2 cellular contexts compared by ENCODE assay signal in genomic region chr13:36343766-36344165, GRCh38.
TF ChIP-seq lines count a peak whose summit lies in the region.

No MANE protein-coding gene starts in this region.

TF ChIP-seq in HepG2, 621 proteins besides CTCF, POLR2A, EP300 and RAD21:
- no peak for TF ChIP-seq ZNF251 (CRISPR knock-in tag; IDR thresholded peaks at IDR 0.05)
- TF ChIP-seq ZNF7 (CRISPR knock-in tag; IDR thresholded peaks at IDR 0.05): no peak
- no peak for TF ChIP-seq ZNF431 (CRISPR knock-in tag; IDR thresholded peaks at IDR 0.05; ENCODE audit: borderline replicate concordance, low read depth)
- no peak for TF ChIP-seq WIZ (CRISPR knock-in tag; IDR thresholded peaks at IDR 0.05)
- TF ChIP-seq ZFP91 (CRISPR knock-in tag; IDR thresholded peaks at IDR 0.05; ENCODE audit: borderline replicate concordance): 0 out of 2 replicates have a peak, but pooled peaks have one; percentile 24
- no peak for TF ChIP-seq SRSF4 (IDR thresholded peaks at IDR 0.05; ENCODE audit: low read depth, low read length, poor library complexity, severe bottlenecking)

TF ChIP-seq in K562, 482 proteins besides CTCF, POLR2A, EP300 and RAD21:
- TF ChIP-seq USF2 (CRISPR knock-in tag; IDR thresholded peaks at IDR 0.05): no peak
- no peak for TF ChIP-seq ZNF408 (CRISPR knock-in tag; IDR thresholded peaks at IDR 0.05; ENCODE audit: low read depth)
- TF ChIP-seq CBFB (CRISPR knock-in tag; IDR thresholded peaks at IDR 0.05): no peak
- no peak for TF ChIP-seq EZH2 (IDR thresholded peaks at IDR 0.05; ENCODE audit: borderline replicate concordance, low read depth, low read length)
- TF ChIP-seq HIVEP1 (CRISPR knock-in tag; IDR thresholded peaks at IDR 0.05): no peak
- TF ChIP-seq ZNF224 (CRISPR knock-in tag; IDR thresholded peaks at IDR 0.05): no peak
- TF ChIP-seq CHD4 (IDR thresholded peaks at IDR 0.05; ENCODE audit: insufficient read depth, insufficient replicate concordance, low read depth, low read length, poor library complexity, severe bottlenecking): no peak
- no peak for TF ChIP-seq NBN (IDR thresholded peaks at IDR 0.05; ENCODE audit: low read depth)
- TF ChIP-seq VEZF1 (CRISPR knock-in tag; IDR thresholded peaks at IDR 0.05): no peak
- no peak for TF ChIP-seq SREBF2 (CRISPR knock-in tag; IDR thresholded peaks at IDR 0.05)
- TF ChIP-seq ELK1 (CRISPR knock-in tag; IDR thresholded peaks at IDR 0.05): no peak
- TF ChIP-seq MYC (IDR thresholded peaks at IDR 0.05; ENCODE audit: low read depth, low read length): no peak
- TF ChIP-seq MYC (CRISPR knock-in tag; IDR thresholded peaks at IDR 0.05; ENCODE audit: borderline replicate concordance, low read depth): no peak
- TF ChIP-seq ZNF696 (CRISPR knock-in tag; conservative IDR thresholded peaks at IDR 0.05): no peak
- no peak for TF ChIP-seq U2AF1 (optimal IDR thresholded peaks at IDR 0.05; ENCODE audit: low read depth, low read length)
- no peak for TF ChIP-seq ZNF436 (CRISPR knock-in tag; IDR thresholded peaks at IDR 0.05)
- no peak for TF ChIP-seq REST (CRISPR knock-in tag; IDR thresholded peaks at IDR 0.05; ENCODE audit: low read depth)
TF ChIP-seq in K562: peak in this region for 0.
